ENCODE assay signal across 12 cellular contexts in genomic region chr11:76248210-76248609, GRCh38. TPM values are rescaled to one million over a fixed set of nuclear protein-coding genes. Genes with fewer than 3 reads are reported as not detected.
DNase-seq lines count a peak whose midpoint lies in the region; TF ChIP-seq lines count a peak whose summit lies in the region.
"Had no signal": no experiment of that assay in that cellular context is flagged by ENCODE, and none has a peak within 500 bp of the region (broad histone marks: within the 10 kb centered on the region; RNA-seq: fewer than 3 reads in every experiment).

No MANE protein-coding gene starts in this region.

- H3K4me1 Mint-ChIP-seq in chondrocyte (ENCODE audit: low read depth): no peaks in the 10 kb centered on the region

- intact Hi-C loops in spleen (cut with DNase I; ENCODE audit: low total_unique reads): no loop called here

- H2AFZ ChIP-seq in Loucy (ENCODE audit: low read length) (no peak overlapping the region), osteoblast (ENCODE audit: low read length) (no peak overlapping the region)

- H3K4me2 ChIP-seq in Loucy (ENCODE audit: low read depth, low read length, poor library complexity, severe bottlenecking) (no peak overlapping the region), osteoblast (ENCODE audit: insufficient read depth, low read length) (no peak overlapping the region)

- no peaks in the 10 kb centered on the region for H3K36me3 Mint-ChIP-seq in chondrocyte (ENCODE audit: low read depth)

- H3K79me2 ChIP-seq in Loucy (ENCODE audit: insufficient read depth, low read length) (no peaks in the 10 kb centered on the region), osteoblast (ENCODE audit: insufficient read depth, low read length) (no peaks in the 10 kb centered on the region)

- H3K9me3 ChIP-seq in Loucy (ENCODE audit: insufficient read depth, low read depth, low read length): peaks cover 17% of the 10 kb centered on the region; the same call in 1 of the 2 replicates
- H3K9me3 ChIP-seq in osteoblast (ENCODE audit: low read depth, low read length): no peaks in the 10 kb centered on the region
- H3K9me3 ChIP-seq in spleen: peaks cover 0 to 19% (median 15%) of the 10 kb centered on the region in 8 donors
- H3K9me3 ChIP-seq: thoracic aorta had no signal

- no peaks in the 10 kb centered on the region for H3K9me2 ChIP-seq in Loucy (replicated peaks; ENCODE audit: low read depth, low read length)

- TF ChIP-seq CTCF in Loucy (conservative IDR thresholded peaks at IDR 0.05; ENCODE audit: low read length): peak; percentile 53
- TF ChIP-seq CTCF in chondrocyte (IDR thresholded peaks at IDR 0.05): peak; percentile 47
- peak; percentile 40 for TF ChIP-seq CTCF in osteoblast (IDR thresholded peaks at IDR 0.05; ENCODE audit: extremely low read depth, low read depth, low read length)
- peak in 2 of 11 experiments; percentile 18 to 20 for TF ChIP-seq CTCF in spleen (IDR thresholded peaks at IDR 0.05 in 8 of 11, conservative IDR thresholded peaks at IDR 0.05 in 3 of 11)

- peaks cover 18% of the 10 kb centered on the region for H3K27me3 Mint-ChIP-seq in chondrocyte (ENCODE audit: low read depth)

- WGBS in spleen, 5 donors: 54 to 86% (median 76%) methylated on average over 1 of the region's 1 CpG

- no peak overlapping the region for H3K9ac ChIP-seq in Loucy (ENCODE audit: low read depth, low read length, poor library complexity, severe bottlenecking)

- DNase-seq in DMS53 (lab: John Stamatoyannopoulos, UW) (peak; percentile 58), DMS53 treated with DMSO at 0.1 percent for 48 hours (lab: John Stamatoyannopoulos, UW; ENCODE audit: unreplicated experiment) (no peak), chondrocyte (ENCODE audit: low spot score) (peak; percentile 37), osteoblast (ENCODE audit: insufficient read length, low spot score, missing footprints) (no peak), G401 (ENCODE audit: low spot score) (no peak), spleen (no peak)
- DNase-seq in activated CD4-positive, alpha-beta T cell treated with anti-CD3 and anti-CD28 coated beads for 1 hour: no peak
- DNase-seq: hippocampal formation, NCI-H2029 had no signal

- no peaks in the 10 kb centered on the region for H3K9me3 Mint-ChIP-seq in chondrocyte (ENCODE audit: low read depth)
- H3K9me3 Mint-ChIP-seq: nephron had no signal

- H3K4me3 ChIP-seq in Loucy (ENCODE audit: low read length, poor library complexity, severe bottlenecking) (no peak overlapping the region), osteoblast (ENCODE audit: insufficient read depth, low read length) (no peak overlapping the region), spleen (no peak overlapping the region)
- H3K4me3 ChIP-seq: thoracic aorta had no signal

- H3F3A ChIP-seq in Loucy (ENCODE audit: low read depth): no peaks in the 10 kb centered on the region

- no peaks in the 10 kb centered on the region for H3K36me3 ChIP-seq in Loucy (ENCODE audit: insufficient read depth, low read length)
- no peaks in the 10 kb centered on the region for H3K36me3 ChIP-seq in osteoblast (ENCODE audit: insufficient read depth, low read length)
- no peaks in the 10 kb centered on the region for H3K36me3 ChIP-seq in spleen
- H3K36me3 ChIP-seq: thoracic aorta had no signal

- in situ Hi-C loops in G401 (cut with HindIII; ENCODE audit: low sequenced_read_pairs): no loop called here

- H3K4me3 Mint-ChIP-seq in chondrocyte (ENCODE audit: unreplicated experiment): no peak overlapping the region
- H3K4me3 Mint-ChIP-seq: nephron had no signal

- TF ChIP-seq POLR2A in spleen (IDR thresholded peaks at IDR 0.05): no peak

- no peak overlapping the region for H3K27ac Mint-ChIP-seq in chondrocyte (ENCODE audit: unreplicated experiment)
- H3K27ac Mint-ChIP-seq: nephron had no signal

- no peaks in the 10 kb centered on the region for H3K4me1 ChIP-seq in Loucy (ENCODE audit: insufficient read depth, low read length, poor library complexity, severe bottlenecking)
- H3K4me1 ChIP-seq in osteoblast (ENCODE audit: insufficient read depth, low read length): peaks cover 3% of the 10 kb centered on the region
- H3K4me1 ChIP-seq in spleen: peaks cover 0 to 9% (median 0%) of the 10 kb centered on the region in 6 donors

- H3K27ac ChIP-seq in osteoblast (ENCODE audit: low read depth, low read length) (no peak overlapping the region), spleen (no peak overlapping the region)
- H3K27ac ChIP-seq: thoracic aorta had no signal

- H3K27me3 ChIP-seq in Loucy (ENCODE audit: insufficient read depth, low read length, poor library complexity, severe bottlenecking) (no peaks in the 10 kb centered on the region), osteoblast (ENCODE audit: insufficient read depth, low read length) (peaks cover 34% of the 10 kb centered on the region), spleen (replicated peaks in 1 of 7) (peaks cover 0 to 12% (median 0%) of the 10 kb centered on the region in 7 donors)

- H4K20me1 ChIP-seq in Loucy (ENCODE audit: insufficient read depth, low read length, poor library complexity, severe bottlenecking): no peaks in the 10 kb centered on the region
- no peaks in the 10 kb centered on the region for H4K20me1 ChIP-seq in osteoblast (ENCODE audit: insufficient read depth, low read length)

RNA-seq across cellular contexts. Expression of gene WNT11, which starts 41.9 kb away (rescaled TPM):
- total RNA-seq in chondrocyte: 20.7 to 69.4 TPM (median 24.5 TPM) in 3 replicates
- total RNA-seq in osteoblast: under 0.01 and 0.36 TPM in 2 replicates
- total RNA-seq in G401 (2014; rRNA removed; shearing (Covaris generic)): 20.5 and 21.6 TPM in 2 replicates
- total RNA-seq in spleen: 1 to 10 TPM in 6 of 7 donors, under 1 TPM in 1; 0.85 to 4.2 (median 3.1) TPM
- polyA plus RNA-seq in spleen: under 1 TPM; 0.09 to 0.67 (median 0.62) TPM

Comparison
In these comparisons a context has a peak if more than half of its experiments do, and no peak if none do; other contexts are left out.
1. DNase-seq: peak in DMS53 (single experiment) and chondrocyte (single experiment); none in DMS53 treated with DMSO at 0.1 percent for 48 hours (single experiment), osteoblast (single experiment), G401 (single experiment), spleen (single experiment) and activated CD4-positive, alpha-beta T cell treated with anti-CD3 and anti-CD28 coated beads for 1 hour (single experiment).